Comparison of ENCODE assay signal across 10 cellular contexts in genomic region chr7:157962458-157963306, GRCh38.
"Had no signal": no experiment of that assay in that cellular context is flagged by ENCODE, and none has a peak within 500 bp of the region (broad histone marks: within the 10 kb centered on the region; RNA-seq: fewer than 3 reads in every experiment).

No MANE protein-coding gene starts in this region.

- ATAC-seq: activated CD4-positive, alpha-beta T cell treated with anti-CD3 and anti-CD28 coated beads for 36 hours; activated CD8-positive, alpha-beta memory T cell treated with anti-CD3 and anti-CD28 coated beads, Interleukin-2, amount 10 ng/mL, durations not matched to agents 7 days and 5 days; effector memory CD8-positive, alpha-beta T cell; left colon; natural killer cell treated with Interleukin-12 subunit alpha and Interleukin-12 subunit beta and Interleukin-15 and Interleukin-18, amount 100 ng/mL, for 72 hours; sciatic nerve had no signal

- DNase-seq: activated CD4-positive, alpha-beta memory T cell treated with anti-CD3 and anti-CD28 coated beads for 36 hours; activated CD4-positive, alpha-beta T cell treated with anti-CD3 and anti-CD28 coated beads for 36 hours; activated CD8-positive, alpha-beta memory T cell treated with anti-CD3 and anti-CD28 coated beads, Interleukin-2, amount 10 ng/mL, durations not matched to agents 7 days and 5 days; effector memory CD8-positive, alpha-beta T cell; esophagus squamous epithelium; left colon; stimulated activated naive CD4-positive, alpha-beta T cell; T-helper 2 cell had no signal
